ENCODE assay signal across 11 cellular contexts in genomic region chr2:156574112-156574511, GRCh38.
"Had no signal": no experiment of that assay in that cellular context is flagged by ENCODE, and none has a peak within 500 bp of the region (broad histone marks: within the 10 kb centered on the region; RNA-seq: fewer than 3 reads in every experiment).

No MANE protein-coding gene starts in this region.

- H3K27me3 ChIP-seq: adrenal gland, esophagus muscularis mucosa, gastroesophageal sphincter, right lobe of liver, stomach, suprapubic skin, transverse colon, vagina had no signal

- H3K4me1 ChIP-seq: adrenal gland, esophagus muscularis mucosa, gastroesophageal sphincter, right lobe of liver, stomach, suprapubic skin, transverse colon, vagina had no signal

- ATAC-seq: activated CD4-positive, alpha-beta T cell treated with anti-CD3 and anti-CD28 coated beads for 36 hours; activated T-cell treated with anti-CD3 and anti-CD28 coated beads, Interleukin-2, amount 50 U/mL, for 4 hours; gastroesophageal sphincter; right lobe of liver had no signal

- H3K9me3 ChIP-seq: adrenal gland, esophagus muscularis mucosa, gastroesophageal sphincter, right lobe of liver, stomach, suprapubic skin, transverse colon, vagina had no signal

- H3K36me3 ChIP-seq: adrenal gland, right lobe of liver had no signal

- H3K27ac ChIP-seq: adrenal gland, esophagus muscularis mucosa, gastroesophageal sphincter, right lobe of liver, skin epidermis, stomach, suprapubic skin, transverse colon, vagina had no signal

- H3K4me3 ChIP-seq: adrenal gland, esophagus muscularis mucosa, gastroesophageal sphincter, right lobe of liver, skin epidermis, stomach, suprapubic skin, transverse colon, vagina had no signal
